ENCODE assay signal across 6 cellular contexts in genomic region chr17:171871-172270, GRCh38. TPM values are rescaled to one million over a fixed set of nuclear protein-coding genes. Genes with fewer than 3 reads are reported as not detected.
"Had no signal": no experiment of that assay in that cellular context is flagged by ENCODE, and none has a peak within 500 bp of the region (broad histone marks: within the 10 kb centered on the region; RNA-seq: fewer than 3 reads in every experiment).

No MANE protein-coding gene starts in this region.

- H2AFZ ChIP-seq: GM23338 had no signal

- DNase-seq: H9, HCEC 1CT had no signal

- H3K4me1 Mint-ChIP-seq: GM23338, H9, IgD-negative memory B cell had no signal

- H3K4me3 Mint-ChIP-seq: GM23338, H9, IgD-negative memory B cell had no signal

- H3K27ac Mint-ChIP-seq: GM23338, H9, IgD-negative memory B cell had no signal

- H3K4me2 ChIP-seq: GM23338 had no signal

- H3K27me3 Mint-ChIP-seq: IgD-negative memory B cell had no signal

- H3K4me3 ChIP-seq: GM23338 had no signal

- H3K9me3 Mint-ChIP-seq: GM23338, H9, IgD-negative memory B cell had no signal

- ATAC-seq: GM23338 had no signal

- H3K36me3 Mint-ChIP-seq: IgD-negative memory B cell had no signal

RNA-seq across cellular contexts. Expression of gene DOC2B, which starts 9.6 kb away (rescaled TPM):
- total RNA-seq: HT-29 had no signal
- polyA plus RNA-seq: IgD-negative memory B cell had no signal

RNA-seq across cellular contexts. Expression of gene SCGB1C2, which starts 34.5 kb away (rescaled TPM):
- total RNA-seq: GM23338, H1, H9, HT-29 had no signal
- polyA plus RNA-seq: GM23338, H1, IgD-negative memory B cell had no signal
